9 cellular contexts compared by ENCODE assay signal in the genomic region with DNA sequence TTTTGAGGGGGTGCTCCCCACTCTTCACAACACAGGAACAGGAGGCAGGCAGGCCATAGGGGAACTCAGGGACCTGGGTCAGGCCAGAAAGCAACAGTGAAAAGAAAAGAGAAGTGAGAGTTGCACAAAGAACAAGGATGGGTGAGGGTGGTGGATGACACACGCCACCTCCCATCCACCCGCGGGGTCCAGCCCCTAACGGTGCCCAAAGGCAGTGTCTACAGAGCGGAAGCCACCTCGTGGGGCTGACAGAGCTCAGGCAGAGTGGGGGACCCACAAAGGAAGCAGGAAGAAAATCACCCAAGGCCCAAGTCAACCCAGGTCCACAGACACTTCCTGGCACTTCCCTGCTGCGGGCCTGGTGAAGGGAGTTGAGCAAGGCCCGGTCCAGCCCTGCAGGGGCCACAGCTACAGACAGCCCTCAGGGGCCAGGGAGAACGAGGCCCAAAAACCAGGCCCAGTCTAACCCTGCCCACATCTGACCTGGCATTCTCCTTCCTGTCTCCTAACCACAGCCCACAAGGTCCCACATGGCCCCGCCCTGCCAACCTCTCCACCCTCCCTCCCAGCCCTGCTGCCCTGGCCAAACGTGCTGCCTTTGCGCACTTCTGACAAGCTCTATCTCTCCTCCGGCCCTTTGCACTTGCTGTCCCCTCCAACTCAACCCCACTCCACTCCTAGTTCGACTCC. TPM values are rescaled to one million over a fixed set of nuclear protein-coding genes. Genes with fewer than 3 reads are reported as not detected.
DNase-seq lines count a peak whose midpoint lies in the region; ATAC-seq and TF ChIP-seq lines count a peak whose summit lies in the region.
"Had no signal": no experiment of that assay in that cellular context is flagged by ENCODE, and none has a peak within 500 bp of the region (broad histone marks: within the 10 kb centered on the region; RNA-seq: fewer than 3 reads in every experiment).

No MANE protein-coding gene starts in this region.

- H3K27ac ChIP-seq in esophagus squamous epithelium = peak overlapping the region in 2 of 4 donors; percentile 42 to 76
- H3K27ac ChIP-seq in foreskin keratinocyte = no peak overlapping the region

- no peaks in the 10 kb centered on the region for H3K9me3 Mint-ChIP-seq in activated CD4-positive, alpha-beta T cell treated with anti-CD3 and anti-CD28 coated beads, Interleukin-2, amount 10 ng/mL, durations not matched to agents 24 days and 14 days

- peak in 1 of 4 donors; percentile 18 for TF ChIP-seq POLR2A in esophagus squamous epithelium (IDR thresholded peaks at IDR 0.05)

- peak overlapping the region; percentile 81 for H3K4me3 Mint-ChIP-seq in activated CD4-positive, alpha-beta T cell treated with anti-CD3 and anti-CD28 coated beads, Interleukin-2, amount 10 ng/mL, durations not matched to agents 24 days and 14 days

- no peaks in the 10 kb centered on the region for H3K9me3 ChIP-seq in esophagus squamous epithelium

- POLR2A ChIA-PET in HEK293T (lab: Yijun Ruan, JAX) = no interaction called here

- H3K27me3 ChIP-seq in esophagus squamous epithelium (peaks cover 0 to 4% (median 0%) of the 10 kb centered on the region in 4 donors), foreskin keratinocyte (peaks cover 28% of the 10 kb centered on the region)

- H3K27ac Mint-ChIP-seq in activated CD4-positive, alpha-beta T cell treated with anti-CD3 and anti-CD28 coated beads, Interleukin-2, amount 10 ng/mL, durations not matched to agents 24 days and 14 days = peak overlapping the region; percentile 87

- CTCF ChIA-PET in HEK293T (lab: Yijun Ruan, JAX) = interaction anchor here (0.6 kb wide), 1 partner anchor 248 kb away, joined by 3 read pairs; no protein-coding TSS in a partner anchor

- ATAC-seq in GM21515 (IDR thresholded peaks at IDR 0.05; ENCODE audit: unreplicated experiment) = peak; percentile 92
- ATAC-seq in foreskin keratinocyte = no peak

- no peaks in the 10 kb centered on the region for H3K36me3 ChIP-seq in esophagus squamous epithelium

- TF ChIP-seq CTCF in esophagus squamous epithelium (IDR thresholded peaks at IDR 0.05) = peak in 1 of 6 experiments; percentile 12
- no peak for TF ChIP-seq CTCF in foreskin keratinocyte (conservative IDR thresholded peaks at IDR 0.05)

- WGBS in esophagus squamous epithelium, 2 donors = 66 to 78% methylated on average over 12 to 13 of the region's 14 CpGs

- H3K27me3 Mint-ChIP-seq in activated CD4-positive, alpha-beta T cell treated with anti-CD3 and anti-CD28 coated beads, Interleukin-2, amount 10 ng/mL, durations not matched to agents 24 days and 14 days = no peaks in the 10 kb centered on the region

- DNase-seq in GF-D8 (lab: John Stamatoyannopoulos, UW) (peak; percentile 95), HUDEP-2 (lab: John Stamatoyannopoulos, UW; ENCODE audit: unreplicated experiment in 76 of 76) (peak in 73 of 76 experiments; percentile 3 to 89 (median 74)), esophagus squamous epithelium (lab: John Stamatoyannopoulos, UW) (peak; percentile 53), HEK293T (ENCODE audit: extremely low spot score) (no peak), foreskin keratinocyte (no peak)
- DNase-seq in activated CD4-positive, alpha-beta T cell treated with anti-CD3 and anti-CD28 coated beads, Interleukin-2, amount 10 ng/mL, durations not matched to agents 24 days and 14 days = peak; percentile 89
- peak in 2 of 3 experiments; percentile 22 to 68 for DNase-seq in stimulated activated CD4-positive, alpha-beta T cell treated with anti-CD3 and anti-CD28 coated beads, TNF-alpha, amount 100 ng/mL, for 24 hours (ENCODE audit: low read depth in 3 of 3)

- peaks cover 48% of the 10 kb centered on the region for H3K4me1 Mint-ChIP-seq in activated CD4-positive, alpha-beta T cell treated with anti-CD3 and anti-CD28 coated beads, Interleukin-2, amount 10 ng/mL, durations not matched to agents 24 days and 14 days

- intact Hi-C loops in activated CD4-positive, alpha-beta T cell treated with anti-CD3 and anti-CD28 coated beads, Interleukin-2, amount 10 ng/mL, durations not matched to agents 24 days and 14 days (cut with micrococcal nuclease) = loop anchor here (1.0 to 2.0 kb wide), 3 partner anchors 37 to 67 kb away; no protein-coding TSS in a partner anchor
- intact Hi-C loops in esophagus squamous epithelium (cut with DNase I) = no loop called here

- no peak overlapping the region for H3K4me3 ChIP-seq in esophagus squamous epithelium

- peaks cover 41% of the 10 kb centered on the region for H3K36me3 Mint-ChIP-seq in activated CD4-positive, alpha-beta T cell treated with anti-CD3 and anti-CD28 coated beads, Interleukin-2, amount 10 ng/mL, durations not matched to agents 24 days and 14 days (ENCODE audit: low read depth)

- H3K4me1 ChIP-seq in esophagus squamous epithelium = peaks cover 9 to 54% (median 20%) of the 10 kb centered on the region in 3 donors
- no peaks in the 10 kb centered on the region for H3K4me1 ChIP-seq in foreskin keratinocyte

TF ChIP-seq in HEK293T, 16 proteins besides CTCF, POLR2A, EP300 and RAD21:
- TF ChIP-seq ARNT (IDR thresholded peaks at IDR 0.05) (no peak), ZNF384 (IDR thresholded peaks at IDR 0.05) (no peak), FOXK2 (IDR thresholded peaks at IDR 0.05) (no peak), TARDBP (IDR thresholded peaks at IDR 0.05) (no peak), CTBP1 (IDR thresholded peaks at IDR 0.05; ENCODE audit: borderline replicate concordance) (no peak), FOXA1 (IDR thresholded peaks at IDR 0.05) (no peak), LEF1 (IDR thresholded peaks at IDR 0.05; ENCODE audit: borderline replicate concordance) (no peak), HDGF (IDR thresholded peaks at IDR 0.05; ENCODE audit: borderline replicate concordance) (no peak), SUZ12 (IDR thresholded peaks at IDR 0.05) (no peak), NFRKB (IDR thresholded peaks at IDR 0.05) (no peak), ELF4 (IDR thresholded peaks at IDR 0.05) (no peak), FOXM1 (IDR thresholded peaks at IDR 0.05; ENCODE audit: borderline replicate concordance) (no peak), SP1 (IDR thresholded peaks at IDR 0.05) (no peak), L3MBTL2 (conservative IDR thresholded peaks at IDR 0.05) (no peak), BHLHE40 (IDR thresholded peaks at IDR 0.05; ENCODE audit: borderline replicate concordance) (no peak)
- TF ChIP-seq, protein P1, sequence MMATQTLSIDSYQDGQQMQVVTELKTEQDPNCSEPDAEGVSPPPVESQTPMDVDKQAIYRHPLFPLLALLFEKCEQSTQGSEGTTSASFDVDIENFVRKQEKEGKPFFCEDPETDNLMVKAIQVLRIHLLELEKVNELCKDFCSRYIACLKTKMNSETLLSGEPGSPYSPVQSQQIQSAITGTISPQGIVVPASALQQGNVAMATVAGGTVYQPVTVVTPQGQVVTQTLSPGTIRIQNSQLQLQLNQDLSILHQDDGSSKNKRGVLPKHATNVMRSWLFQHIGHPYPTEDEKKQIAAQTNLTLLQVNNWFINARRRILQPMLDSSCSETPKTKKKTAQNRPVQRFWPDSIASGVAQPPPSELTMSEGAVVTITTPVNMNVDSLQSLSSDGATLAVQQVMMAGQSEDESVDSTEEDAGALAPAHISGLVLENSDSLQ (IDR thresholded peaks at IDR 0.05) = no peak

RNA-seq across cellular contexts. Expression of a gene that starts 5.9 kb away (rescaled TPM):
- total RNA-seq in activated CD4-positive, alpha-beta T cell treated with anti-CD3 and anti-CD28 coated beads, Interleukin-2, amount 10 ng/mL, durations not matched to agents 24 days and 14 days = 164 and 169 TPM in 2 replicates
- total RNA-seq in esophagus squamous epithelium = 10 to 100 TPM in 1 of 4 donors, 1 to 10 TPM in 3; 7.2 to 14.5 (median 9.4) TPM
- not detected in 2 replicates for total RNA-seq in foreskin keratinocyte
- polyA plus RNA-seq in foreskin keratinocyte = not detected in 2 replicates
- total RNA-seq: LHCN-M2 had no signal

Comparison
In these comparisons a context has a peak if more than half of its experiments do, and no peak if none do; other contexts are left out.
1. DNase-seq: peak in GF-D8 (single experiment), HUDEP-2 (73 of 76), activated CD4-positive, alpha-beta T cell treated with anti-CD3 and anti-CD28 coated beads, Interleukin-2, amount 10 ng/mL, durations not matched to agents 24 days and 14 days (single experiment), esophagus squamous epithelium (single experiment) and stimulated activated CD4-positive, alpha-beta T cell treated with anti-CD3 and anti-CD28 coated beads, TNF-alpha, amount 100 ng/mL, for 24 hours (2 of 3); none in HEK293T (single experiment) and foreskin keratinocyte (0 of 2).
2. RNA of a gene that starts 5.9 kb away (total RNA-seq): 164 to 169 TPM in activated CD4-positive, alpha-beta T cell treated with anti-CD3 and anti-CD28 coated beads, Interleukin-2, amount 10 ng/mL, durations not matched to agents 24 days and 14 days; 7.2 to 14.5 TPM in esophagus squamous epithelium and not detected in foreskin keratinocyte; every median in the first group is over 10 times any median in the second.